1 cellular context compared by ENCODE assay signal in the genomic region with DNA sequence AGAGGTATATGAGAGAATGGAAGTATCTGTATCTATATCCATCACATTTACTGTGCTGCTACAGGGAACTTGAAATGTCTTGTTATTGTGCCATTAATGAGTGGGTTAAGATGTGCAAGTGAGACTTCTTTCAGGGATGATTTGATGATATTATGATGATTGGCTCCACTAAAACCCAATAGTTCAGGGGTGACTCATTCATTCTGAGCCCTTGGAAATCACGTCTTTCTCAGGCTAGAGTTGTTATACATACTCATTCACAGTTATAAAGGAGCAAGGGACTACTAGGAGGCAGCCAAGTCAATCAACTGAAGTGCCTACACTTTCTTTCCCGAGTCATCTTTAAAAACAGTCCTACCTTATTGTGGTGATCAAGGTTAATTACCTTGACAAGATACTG.
TF ChIP-seq lines count a peak whose summit lies in the region.

No MANE protein-coding gene starts in this region.

TF ChIP-seq in IMR-90, 13 proteins besides CTCF, POLR2A, EP300 and RAD21:
- TF ChIP-seq SMC3 (IDR thresholded peaks at IDR 0.05; ENCODE audit: low read depth, low read length) (no peak), RFX5 (IDR thresholded peaks at IDR 0.05; ENCODE audit: low read depth, low read length) (no peak), CHD1 (IDR thresholded peaks at IDR 0.05; ENCODE audit: low read depth, low read length) (no peak), CEBPB (IDR thresholded peaks at IDR 0.05; ENCODE audit: low read depth, low read length) (no peak), MAZ (IDR thresholded peaks at IDR 0.05; ENCODE audit: borderline replicate concordance, low read depth, low read length) (no peak), FOS (IDR thresholded peaks at IDR 0.05; ENCODE audit: low read depth, low read length) (no peak), RCOR1 (IDR thresholded peaks at IDR 0.05; ENCODE audit: insufficient replicate concordance, low read length) (no peak), BHLHE40 (IDR thresholded peaks at IDR 0.05; ENCODE audit: low read depth, low read length) (no peak)
- TF ChIP-seq, protein P1, sequence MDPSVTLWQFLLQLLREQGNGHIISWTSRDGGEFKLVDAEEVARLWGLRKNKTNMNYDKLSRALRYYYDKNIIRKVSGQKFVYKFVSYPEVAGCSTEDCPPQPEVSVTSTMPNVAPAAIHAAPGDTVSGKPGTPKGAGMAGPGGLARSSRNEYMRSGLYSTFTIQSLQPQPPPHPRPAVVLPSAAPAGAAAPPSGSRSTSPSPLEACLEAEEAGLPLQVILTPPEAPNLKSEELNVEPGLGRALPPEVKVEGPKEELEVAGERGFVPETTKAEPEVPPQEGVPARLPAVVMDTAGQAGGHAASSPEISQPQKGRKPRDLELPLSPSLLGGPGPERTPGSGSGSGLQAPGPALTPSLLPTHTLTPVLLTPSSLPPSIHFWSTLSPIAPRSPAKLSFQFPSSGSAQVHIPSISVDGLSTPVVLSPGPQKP (IDR thresholded peaks at IDR 0.05; ENCODE audit: borderline replicate concordance, low read depth, low read length), result no peak
